Comparison of ENCODE assay signal across 8 cellular contexts in the genomic region with DNA sequence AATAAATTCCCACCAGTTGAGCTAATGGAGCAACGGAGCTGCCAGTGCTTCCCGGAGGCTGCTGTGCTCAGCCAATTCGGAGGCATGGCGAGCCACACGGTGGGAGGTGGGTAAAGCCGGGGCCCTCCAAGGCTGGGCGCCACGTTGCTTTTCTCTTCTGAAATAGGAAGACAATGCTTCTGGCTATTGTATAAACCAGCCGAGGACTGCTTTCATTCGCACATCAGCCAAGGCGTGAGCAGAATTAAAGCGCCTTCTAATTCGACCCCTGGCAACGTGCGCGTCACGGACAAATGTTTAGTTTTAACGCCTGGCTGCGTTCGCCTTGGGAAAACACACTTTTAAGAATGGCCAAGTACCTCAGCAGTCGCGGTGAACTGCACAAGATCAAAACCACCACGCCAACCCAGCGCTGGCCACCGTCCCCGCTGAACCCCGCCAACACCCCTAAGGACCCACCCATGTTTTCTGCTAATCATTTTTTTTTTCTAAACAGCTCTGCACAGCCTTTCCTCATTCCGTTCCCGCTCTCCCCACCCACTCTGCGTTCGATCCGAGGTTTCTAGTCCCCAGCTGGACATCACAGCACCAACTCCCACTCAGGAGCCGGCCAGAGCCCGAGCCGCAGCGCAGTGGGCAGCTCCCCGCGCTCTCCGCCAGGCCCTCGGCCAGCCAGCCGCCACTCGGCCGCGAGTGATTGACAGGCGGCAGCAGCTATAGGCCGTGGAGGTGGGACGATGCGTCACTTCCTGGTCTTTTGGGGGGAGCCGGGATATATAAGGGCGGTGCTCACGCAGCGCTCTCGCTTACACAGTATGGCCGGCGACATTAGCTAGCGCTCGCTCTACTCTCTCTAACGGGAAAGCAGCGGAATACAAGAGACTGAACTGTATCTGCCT. TPM values are rescaled to one million over a fixed set of nuclear protein-coding genes. Genes with fewer than 3 reads are reported as not detected.
DNase-seq lines count a peak whose midpoint lies in the region; ATAC-seq and TF ChIP-seq lines count a peak whose summit lies in the region.

Gene AMD1, plus strand, starts transcription at position 805 of the 899 bp plus-strand sequence. CDS start 321 bp downstream, outside the sequence.

- H3K27ac ChIP-seq in IMR-90 (ENCODE audit: insufficient read depth, low read length): peak within 1 kb of the TSS; percentile 92

- peak within 1 kb of the TSS; percentile 95 for H3K14ac ChIP-seq in IMR-90 (replicated peaks; ENCODE audit: low read depth, low read length)

- H3K56ac ChIP-seq in IMR-90 (ENCODE audit: extremely low read depth, insufficient read depth, low read length): peak within 1 kb of the TSS; percentile 95

- H2BK20ac ChIP-seq in IMR-90 (ENCODE audit: low read depth, low read length): peak within 1 kb of the TSS; percentile 32; the same call in 1 of the 2 replicates

- peak; percentile 100 for TF ChIP-seq POLR2A in IMR-90 (IDR thresholded peaks at IDR 0.05; ENCODE audit: low read depth, low read length)

- H4K20me1 ChIP-seq in IMR-90 (ENCODE audit: insufficient read depth, low read length): peaks cover 43% of the 10 kb centered on the region

- H3K18ac ChIP-seq in IMR-90 (ENCODE audit: low read depth, low read length): peak within 1 kb of the TSS; percentile 76

- CTCF ChIA-PET in IMR-90 (lab: Yijun Ruan, JAX): interaction anchor here (0.6 to 0.8 kb wide), 4 partner anchors 84 to 245 kb away, joined by 3 to 4 read pairs (median 3); no protein-coding TSS in a partner anchor

- peak within 1 kb of the TSS; percentile 90 for H2AK9ac ChIP-seq in IMR-90 (replicated peaks; ENCODE audit: low read depth, low read length, poor library complexity)

- WGBS in IMR-90 (ENCODE audit: extremely low coverage in 2 of 2, insufficient read length in 1 of 2), 2 experiments: 1% methylated on average over 24 of the region's 59 CpGs; no CpG with 5 or more reads in 1 of the 2 experiments

- peak within 1 kb of the TSS; percentile 53; the same call in 2 of the 3 replicates for H2BK15ac ChIP-seq in IMR-90 (ENCODE audit: low read depth, low read length)

- peak within 1 kb of the TSS; percentile 89 for H3K4me2 ChIP-seq in IMR-90 (ENCODE audit: low read depth, low read length)

- peak within 1 kb of the TSS; percentile 86 for H2BK120ac ChIP-seq in IMR-90 (ENCODE audit: low read depth, low read length)

- H3K79me1 ChIP-seq in IMR-90 (ENCODE audit: low read depth in 1 of 2, low read length in 2 of 2): peaks cover 0 to 14% of the 10 kb centered on the region in 2 experiments; a peak in 3 of 4 replicates

- H4K91ac ChIP-seq in IMR-90 (ENCODE audit: insufficient read depth, low read depth, low read length): peak within 1 kb of the TSS; percentile 60

- no peaks in the 10 kb centered on the region for H3K36me3 ChIP-seq in IMR-90 (ENCODE audit: control insufficient read depth, insufficient read depth, low read length)

- dilution Hi-C loops in IMR-90 (cut with HindIII; ENCODE audit: low sequenced_read_pairs, unreplicated experiment): no loop called here

- H3K4ac ChIP-seq in IMR-90 (ENCODE audit: low read depth, low read length): peak within 1 kb of the TSS; percentile 95

- 0 out of 2 replicates have a peak, but pooled peaks have one; percentile 14 for TF ChIP-seq RAD21 in IMR-90 (IDR thresholded peaks at IDR 0.05; ENCODE audit: low read length)

- intact Hi-C loops in IMR-90 (cut with micrococcal nuclease): loop anchor here (1.0 to 2.0 kb wide), 2 partner anchors 59 to 71 kb away; partner anchors contain the start of gene CDK19

- H3K4me3 ChIP-seq in IMR-90 (ENCODE audit: insufficient read depth, low read depth, low read length): peak within 1 kb of the TSS; percentile 66
- peak within 1 kb of the TSS; percentile 95 for H3K4me3 ChIP-seq in mononuclear cell (ENCODE audit: low read length)

- no TSS peak for BruUV-seq in IMR-90 (replicated peaks; lab: Mats Ljungman, UMichigan)

- POLR2A ChIA-PET in IMR-90 (lab: Charles Lee; ENCODE audit: unreplicated experiment): interaction anchor here (0.6 to 1.7 kb wide), 13 partner anchors 10 to 996 kb away, joined by 3 to 8 read pairs (median 3); partner anchors contain the start of gene CDK19

- peak; percentile 98 for DNase-seq in DMS 273 (lab: John Stamatoyannopoulos, UW; ENCODE audit: unreplicated experiment)
- DNase-seq in IMR-90: peak; percentile 98
- peak; percentile 99 for DNase-seq in OCI-M1 (lab: John Stamatoyannopoulos, UW)
- peak; percentile 94 for DNase-seq in activated T-cell treated with anti-CD3 and anti-CD28 coated beads for 24 hours (ENCODE audit: low read depth)
- DNase-seq in epidermal melanocyte (ENCODE audit: insufficient read length, low spot score): peak; percentile 94
- peak; percentile 88 to 92 for DNase-seq in stimulated activated CD8-positive, alpha-beta memory T cell treated with anti-CD3 and anti-CD28 coated beads, Interleukin-4, amount 100 ng/mL, for 1 hour (ENCODE audit: low read depth in 2 of 2, low spot score in 1 of 2)

- H2AFZ ChIP-seq in IMR-90 (replicated peaks; ENCODE audit: low read length, poor library complexity): peak within 1 kb of the TSS; percentile 95

- peak within 1 kb of the TSS; percentile 92 for H3K23ac ChIP-seq in IMR-90 (ENCODE audit: low read depth, low read length)

- H3K9me3 ChIP-seq in IMR-90 (ENCODE audit: control insufficient read depth, insufficient read depth, low read length) (no peaks in the 10 kb centered on the region), mononuclear cell (ENCODE audit: low read depth, low read length) (no peaks in the 10 kb centered on the region)

- ATAC-seq in GM21528 (IDR thresholded peaks at IDR 0.05; ENCODE audit: low FRiP score, unreplicated experiment) (peak; percentile 78), IMR-90 (ENCODE audit: low read depth) (peak; percentile 71)

- H3K4me1 ChIP-seq in IMR-90 (ENCODE audit: control insufficient read depth, insufficient read depth, low read length) (peaks cover 1% of the 10 kb centered on the region; the same call in 1 of the 2 replicates), mononuclear cell (ENCODE audit: insufficient read depth, low read length) (peaks cover 31% of the 10 kb centered on the region)

- no peaks in the 10 kb centered on the region for H3K27me3 ChIP-seq in IMR-90 (ENCODE audit: control insufficient read depth, insufficient read depth, low read length)
- H3K27me3 ChIP-seq in mononuclear cell (ENCODE audit: insufficient read depth, low read length): no peaks in the 10 kb centered on the region

- H4K8ac ChIP-seq in IMR-90 (ENCODE audit: low read depth in 2 of 2, low read length in 2 of 2): peak within 1 kb of the TSS; percentile 61 to 88

- peak within 1 kb of the TSS; percentile 88 for H3K9ac ChIP-seq in IMR-90 (ENCODE audit: low read depth, low read length)

- no peak for TF ChIP-seq CTCF in IMR-90 (conservative IDR thresholded peaks at IDR 0.05; ENCODE audit: low read depth, low read length)

- 0 out of 2 replicates have a peak, but pooled peaks cover 3% of the 10 kb centered on the region for H3K9me1 ChIP-seq in IMR-90 (ENCODE audit: insufficient read depth, low read length)

- in situ Hi-C loops in IMR-90 (cut with MboI; ENCODE audit: low sequenced_read_pairs): no loop called here

- peak within 1 kb of the TSS; percentile 57; the same call in 1 of the 2 replicates for H2AK5ac ChIP-seq in IMR-90 (ENCODE audit: low read depth, low read length)

- H2BK5ac ChIP-seq in IMR-90 (ENCODE audit: low read depth, low read length, poor library complexity, severe bottlenecking): peak within 1 kb of the TSS; percentile 75

- H4K5ac ChIP-seq in IMR-90 (ENCODE audit: low read depth, low read length): peak within 1 kb of the TSS; percentile 61

TF ChIP-seq in IMR-90, 13 proteins besides CTCF, POLR2A, EP300 and RAD21:
- peak; percentile 11; the same call in 1 of the 2 replicates for TF ChIP-seq MAFK (IDR thresholded peaks at IDR 0.05; ENCODE audit: low read depth, low read length)
- peak; percentile 26; the same call in 1 of the 2 replicates for TF ChIP-seq FOS (IDR thresholded peaks at IDR 0.05; ENCODE audit: low read depth, low read length)
- no peak for TF ChIP-seq RCOR1 (IDR thresholded peaks at IDR 0.05; ENCODE audit: insufficient replicate concordance, low read length)
- peak; percentile 86 for TF ChIP-seq MXI1 (IDR thresholded peaks at IDR 0.05; ENCODE audit: borderline replicate concordance, low read depth, low read length)
- TF ChIP-seq SMC3 (IDR thresholded peaks at IDR 0.05; ENCODE audit: low read depth, low read length): peak; percentile 5; the same call in 1 of the 2 replicates
- TF ChIP-seq USF2 (IDR thresholded peaks at IDR 0.05; ENCODE audit: low read depth, low read length): no peak
- TF ChIP-seq MAZ (IDR thresholded peaks at IDR 0.05; ENCODE audit: borderline replicate concordance, low read depth, low read length): peak; percentile 78
- no peak for TF ChIP-seq CEBPB (IDR thresholded peaks at IDR 0.05; ENCODE audit: low read depth, low read length)
- TF ChIP-seq BHLHE40 (IDR thresholded peaks at IDR 0.05; ENCODE audit: low read depth, low read length): 0 out of 2 replicates have a peak, but pooled peaks have one; percentile 38
- peak; percentile 29; the same call in 1 of the 2 replicates for TF ChIP-seq NFE2L2 (IDR thresholded peaks at IDR 0.05; ENCODE audit: low read depth, low read length)
- TF ChIP-seq CHD1 (IDR thresholded peaks at IDR 0.05; ENCODE audit: low read depth, low read length): peak; percentile 60; the same call in 1 of the 2 replicates
- peak; percentile 76 for TF ChIP-seq RFX5 (IDR thresholded peaks at IDR 0.05; ENCODE audit: low read depth, low read length)

RNA-seq across cellular contexts. Expression of gene AMD1, which starts in this region (rescaled TPM):
- total RNA-seq in IMR-90 (2012; rRNA removed): 65.8 and 117 TPM in 2 replicates
- 32.2 TPM in 2 replicates for polyA plus RNA-seq in IMR-90 (2012; rRNA removed)
- 3.7 and 14.1 TPM in 2 replicates for polyA plus RNA-seq in IMR-90 (2012; cell fraction: cytosol; rRNA removed)
- polyA plus RNA-seq in IMR-90 (2012; cell fraction: nucleus; rRNA removed; ENCODE audit: low replicate concordance): 1.5 and 17.5 TPM in 2 replicates
- total RNA-seq in mononuclear cell: 245 TPM

Comparison
In these comparisons a context has a peak if more than half of its experiments do, and no peak if none do; other contexts are left out.
1. Peak in every context shown above with its lines: DNase-seq, ATAC-seq, H3K4me3 ChIP-seq and H3K27ac ChIP-seq.